ENCODE assay signal across 5 cellular contexts in the genomic region with DNA sequence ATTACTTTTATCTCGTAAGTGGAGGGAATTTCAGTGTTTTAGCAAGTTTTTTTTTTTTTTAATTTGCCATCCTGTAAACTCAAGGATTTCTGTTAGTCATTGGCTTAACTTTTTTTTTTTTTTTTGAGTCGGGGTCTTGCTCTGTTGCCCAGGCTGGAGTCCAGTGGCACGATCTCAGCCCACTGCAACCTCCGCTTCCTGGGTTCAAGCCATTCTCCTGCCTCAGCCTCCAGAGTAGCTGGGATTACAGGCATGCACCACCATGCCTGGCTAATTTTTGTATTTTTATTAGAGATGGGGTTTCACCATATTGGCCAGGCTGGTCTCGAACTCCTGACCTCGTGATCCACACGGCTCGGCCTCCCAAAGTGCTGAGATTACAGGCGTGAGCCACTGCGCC. TPM values are rescaled to one million over a fixed set of nuclear protein-coding genes. Genes with fewer than 3 reads are reported as not detected.
DNase-seq lines count a peak whose midpoint lies in the region; ATAC-seq, FAIRE-seq and TF ChIP-seq lines count a peak whose summit lies in the region.
"Not testable (repeated sequence)": the region's sequence is repeated elsewhere in the genome, so short reads cannot be mapped to it uniquely, and the experiment has no call there.

No MANE protein-coding gene starts in this region.

- BruUV-seq in HepG2 (replicated peaks; lab: Mats Ljungman, UMichigan), result not testable (repeated sequence)

- peaks cover 49% of the 10 kb centered on the region for H3K36me3 Mint-ChIP-seq in activated naive CD8-positive, alpha-beta T cell
- peaks cover 89% of the 10 kb centered on the region for H3K36me3 Mint-ChIP-seq in endodermal cell (ENCODE audit: low read depth)
- peaks cover 75% of the 10 kb centered on the region for H3K36me3 Mint-ChIP-seq in progenitor cell of endocrine pancreas (ENCODE audit: insufficient read depth)

- H3K9me3 Mint-ChIP-seq in activated naive CD8-positive, alpha-beta T cell (ENCODE audit: low read depth), result peaks cover 30% of the 10 kb centered on the region
- H3K9me3 Mint-ChIP-seq in endodermal cell (peaks cover 82% of the 10 kb centered on the region), progenitor cell of endocrine pancreas (ENCODE audit: low read depth) (peaks cover 56% of the 10 kb centered on the region)

- H3K27me3 Mint-ChIP-seq in activated naive CD8-positive, alpha-beta T cell; endodermal cell (ENCODE audit: insufficient read depth); progenitor cell of endocrine pancreas: not testable (repeated sequence)

- not testable (repeated sequence) for H3K4me2 ChIP-seq in BLaER1 treated with 17β-estradiol and CSF1 and Interleukin-3, amounts not matched to agents 10 nM and 100 nM; HepG2 (ENCODE audit: low read depth, low read length)

- H2AFZ ChIP-seq in HepG2 (ENCODE audit: low read length), result not testable (repeated sequence)

- not testable (repeated sequence) for H3K4me1 ChIP-seq in BLaER1 treated with 17β-estradiol and CSF1 and Interleukin-3, amounts not matched to agents 10 nM and 100 nM; endodermal cell (ENCODE audit: control insufficient read depth, insufficient read depth, low read length); HepG2 (ENCODE audit: insufficient read depth, low read length)

- not testable (repeated sequence) for H3K4me1 Mint-ChIP-seq in activated naive CD8-positive, alpha-beta T cell (ENCODE audit: low read depth); endodermal cell; progenitor cell of endocrine pancreas (ENCODE audit: low read depth)

- H4K20me1 ChIP-seq in BLaER1 treated with 17β-estradiol and CSF1 and Interleukin-3, amounts not matched to agents 10 nM and 100 nM, result peaks cover 0 to 14% (median 0%) of the 10 kb centered on the region in 11 experiments; a peak in 5 of 22 replicates
- H4K20me1 ChIP-seq in HepG2 (ENCODE audit: insufficient read depth, low read length), result not testable (repeated sequence)

- 91 to 92% methylated on average over 6 to 10 of the region's 10 CpGs for WGBS in endodermal cell (ENCODE audit: insufficient coverage in 1 of 2, insufficient read length in 1 of 2), 2 experiments
- 99% methylated on average over 10 of the region's 10 CpGs for WGBS in HepG2 (ENCODE audit: low lambda C conversion rate)

- intact Hi-C loops in HepG2 (cut with micrococcal nuclease; ENCODE audit: unreplicated experiment), result not testable (repeated sequence)

- not testable (repeated sequence) for H3K4me3 Mint-ChIP-seq in activated naive CD8-positive, alpha-beta T cell; endodermal cell; progenitor cell of endocrine pancreas (ENCODE audit: low read depth)

- not testable (repeated sequence) for TF ChIP-seq POLR2A in HepG2 (IDR thresholded peaks at IDR 0.05; ENCODE audit: insufficient read depth in 1 of 2, low read depth in 2 of 2, low read length in 2 of 2)

- peak overlapping the region; percentile 28 for H3K27ac Mint-ChIP-seq in activated naive CD8-positive, alpha-beta T cell
- H3K27ac Mint-ChIP-seq in endodermal cell, result not testable (repeated sequence)
- peak overlapping the region; percentile 49 for H3K27ac Mint-ChIP-seq in progenitor cell of endocrine pancreas

- TF ChIP-seq CTCF in endodermal cell (conservative IDR thresholded peaks at IDR 0.05); HepG2 (CRISPR knock-in tag; IDR thresholded peaks at IDR 0.05); progenitor cell of endocrine pancreas (IDR thresholded peaks at IDR 0.05; ENCODE audit: unreplicated experiment): not testable (repeated sequence)

- not testable (repeated sequence) for DNase-seq in endodermal cell; HepG2 (ENCODE audit: low spot score); progenitor cell of endocrine pancreas (ENCODE audit: low spot score, unreplicated experiment)

- not testable (repeated sequence) for H3K79me2 ChIP-seq in HepG2 (ENCODE audit: insufficient read depth, low read length)

- CTCF ChIA-PET in HepG2 (lab: Yijun Ruan, JAX; ENCODE audit: low intra/inter-chr PET ratio, low total read pairs), result not testable (repeated sequence)

- not testable (repeated sequence) for FAIRE-seq in HepG2 (lab: Jason Lieb, UNC)

- H3K9ac ChIP-seq in BLaER1 treated with 17β-estradiol and CSF1 and Interleukin-3, amounts not matched to agents 10 nM and 100 nM; endodermal cell (ENCODE audit: extremely low read depth, low read length, poor library complexity, severe bottlenecking); HepG2 (ENCODE audit: insufficient read depth, low read depth, low read length): not testable (repeated sequence)

- H3K27me3 ChIP-seq in BLaER1 treated with 17β-estradiol and CSF1 and Interleukin-3, amounts not matched to agents 10 nM and 100 nM; endodermal cell (ENCODE audit: control insufficient read depth, insufficient read depth, low read length, poor library complexity, severe bottlenecking); HepG2 (ENCODE audit: control insufficient read depth in 1 of 2, insufficient read depth in 2 of 2, low read length in 2 of 2): not testable (repeated sequence)

- not testable (repeated sequence) for TF ChIP-seq EP300 in HepG2 (IDR thresholded peaks at IDR 0.05; ENCODE audit: low read depth in 2 of 2, low read length in 2 of 2); HepG2 (CRISPR knock-in tag; IDR thresholded peaks at IDR 0.05; ENCODE audit: borderline replicate concordance)

- in situ Hi-C loops in HepG2 (cut with HindIII; ENCODE audit: extremely low pct_ligation_motif_present, low pct_unique_long_range_greater_than_20kb), result not testable (repeated sequence)

- POLR2A ChIA-PET in HepG2 (lab: Yijun Ruan, JAX), result not testable (repeated sequence)

- H3K27ac ChIP-seq in BLaER1 treated with 17β-estradiol and CSF1 and Interleukin-3, amounts not matched to agents 10 nM and 100 nM; endodermal cell (ENCODE audit: low read depth, low read length); HepG2 (ENCODE audit: extremely low read length, insufficient read depth, low read length): not testable (repeated sequence)

- not testable (repeated sequence) for TF ChIP-seq RAD21 in HepG2 (CRISPR knock-in tag; IDR thresholded peaks at IDR 0.05)

- H3K36me3 ChIP-seq in BLaER1 treated with 17β-estradiol and CSF1 and Interleukin-3, amounts not matched to agents 10 nM and 100 nM, result peaks cover 95 to 100% (median 97%) of the 10 kb centered on the region in 11 experiments
- peaks cover 91% of the 10 kb centered on the region for H3K36me3 ChIP-seq in endodermal cell (ENCODE audit: control insufficient read depth, insufficient read depth, low read length)
- peaks cover 2 to 19% of the 10 kb centered on the region in 2 experiments; a peak in 3 of 5 replicates for H3K36me3 ChIP-seq in HepG2 (replicated peaks in 1 of 2; ENCODE audit: control insufficient read depth in 1 of 2, insufficient read depth in 2 of 2, low read length in 2 of 2)

- not testable (repeated sequence) for ATAC-seq in HepG2

- peaks cover 98 to 100% (median 100%) of the 10 kb centered on the region in 11 experiments for H3K9me3 ChIP-seq in BLaER1 treated with 17β-estradiol and CSF1 and Interleukin-3, amounts not matched to agents 10 nM and 100 nM (replicated peaks in 1 of 11)
- peaks cover 98% of the 10 kb centered on the region for H3K9me3 ChIP-seq in endodermal cell (ENCODE audit: control insufficient read depth, low read length)
- H3K9me3 ChIP-seq in HepG2 (ENCODE audit: low read length), result not testable (repeated sequence)

- peak overlapping the region in 8 of 10 experiments; percentile 8 to 41 (median 29); a peak in 6 of 20 replicates for H3K4me3 ChIP-seq in BLaER1 treated with 17β-estradiol and CSF1 and Interleukin-3, amounts not matched to agents 10 nM and 100 nM
- H3K4me3 ChIP-seq in endodermal cell (ENCODE audit: low read length), result peak overlapping the region; percentile 66
- H3K4me3 ChIP-seq in HepG2 (replicated peaks in 1 of 3; ENCODE audit: insufficient read depth in 1 of 3, low read depth in 2 of 3, low read length in 3 of 3), result not testable (repeated sequence)

RNA-seq across cellular contexts. Expression of gene ZNF124, which starts 24.7 kb away (rescaled TPM):
- total RNA-seq in endodermal cell (100 to 1,000 TPM in 1 of 2 donors, 10 to 100 TPM in 1; 93.3 to 101 TPM), HepG2 (2016; rRNA removed; fragmentation: Illumina TruSeq; extraction: Trizol) (102 and 134 TPM in 2 replicates), progenitor cell of endocrine pancreas (233 and 273 TPM in 2 replicates)
- polyA plus RNA-seq in endodermal cell (2013, experiment 1 of 2), result 23.5 TPM
- polyA plus RNA-seq in endodermal cell (2013, experiment 2 of 2), result 28.3 TPM
- 749 and 855 TPM in 2 replicates for total RNA-seq in HepG2 (2016; cell fraction: cytosol; rRNA removed; fragmentation: Illumina TruSeq; extraction: Trizol; ENCODE audit: low read depth)
- 96.3 and 132 TPM in 2 replicates for total RNA-seq in HepG2 (2016; cell fraction: insoluble cytoplasmic fraction; rRNA removed; fragmentation: Illumina TruSeq; extraction: Trizol)
- 583 and 722 TPM in 2 replicates for total RNA-seq in HepG2 (2016; cell fraction: membrane; rRNA removed; fragmentation: Illumina TruSeq; extraction: Trizol)
- total RNA-seq in HepG2 (2016; cell fraction: nucleus; rRNA removed; fragmentation: Illumina TruSeq; extraction: Trizol), result 58.8 and 62.6 TPM in 2 replicates
- 6.3 and 9.7 TPM in 2 replicates for polyA plus RNA-seq in HepG2 (2011; rRNA removed)
- 4.1 and 5.0 TPM in 2 replicates for polyA plus RNA-seq in HepG2 (2011; cell fraction: cytosol; rRNA removed)
- 7.2 and 7.3 TPM in 2 replicates for polyA plus RNA-seq in HepG2 (2011; cell fraction: nucleus; rRNA removed)
- polyA plus RNA-seq in HepG2 (2012), result 6.6 and 7.3 TPM in 2 replicates
- 2.1 and 2.6 TPM in 2 replicates for polyA plus RNA-seq in HepG2 (2016; cell fraction: cytosol; fragmentation: Illumina TruSeq; extraction: Trizol; ENCODE audit: low read depth)
- 17.0 and 18.3 TPM in 2 replicates for polyA plus RNA-seq in HepG2 (2016; cell fraction: insoluble cytoplasmic fraction; fragmentation: Illumina TruSeq; extraction: Trizol; ENCODE audit: low read depth)
- polyA plus RNA-seq in HepG2 (2016; cell fraction: membrane; fragmentation: Illumina TruSeq; extraction: Trizol; ENCODE audit: low read depth), result 3.8 and 4.0 TPM in 2 replicates
- 24.6 and 31.3 TPM in 2 replicates for polyA plus RNA-seq in HepG2 (2016; cell fraction: nucleus; fragmentation: Illumina TruSeq; extraction: Trizol; ENCODE audit: insufficient read depth, low read depth)
- polyA minus RNA-seq in HepG2 (2011; rRNA and poly(A)+ RNA removed; ENCODE audit: low replicate concordance), result 41.2 and 57.5 TPM in 2 replicates
- 107 and 109 TPM in 2 replicates for polyA minus RNA-seq in HepG2 (2011; cell fraction: cytosol; rRNA and poly(A)+ RNA removed)
- 61.2 and 76.6 TPM in 2 replicates for polyA minus RNA-seq in HepG2 (2011; cell fraction: nucleus; rRNA and poly(A)+ RNA removed)

RNA-seq across cellular contexts. Expression of gene ZNF669, which starts 43.0 kb away (rescaled TPM):
- total RNA-seq in endodermal cell (10 to 100 TPM; 14.3 to 20.6 TPM), HepG2 (2016; rRNA removed; fragmentation: Illumina TruSeq; extraction: Trizol) (13.6 and 14.6 TPM in 2 replicates), progenitor cell of endocrine pancreas (19.7 and 21.8 TPM in 2 replicates)
- polyA plus RNA-seq in endodermal cell (2013, experiment 1 of 2), result 14.8 TPM
- polyA plus RNA-seq in endodermal cell (2013, experiment 2 of 2), result 13.7 TPM
- total RNA-seq in HepG2 (2016; cell fraction: cytosol; rRNA removed; fragmentation: Illumina TruSeq; extraction: Trizol; ENCODE audit: low read depth), result 2.4 and 3.5 TPM in 2 replicates
- 10.6 and 14.2 TPM in 2 replicates for total RNA-seq in HepG2 (2016; cell fraction: insoluble cytoplasmic fraction; rRNA removed; fragmentation: Illumina TruSeq; extraction: Trizol)
- total RNA-seq in HepG2 (2016; cell fraction: membrane; rRNA removed; fragmentation: Illumina TruSeq; extraction: Trizol), result 5.9 and 7.8 TPM in 2 replicates
- 9.1 and 11.4 TPM in 2 replicates for total RNA-seq in HepG2 (2016; cell fraction: nucleus; rRNA removed; fragmentation: Illumina TruSeq; extraction: Trizol)
- 2.8 and 3.1 TPM in 2 replicates for polyA plus RNA-seq in HepG2 (2011; rRNA removed)
- 1.6 and 2.7 TPM in 2 replicates for polyA plus RNA-seq in HepG2 (2011; cell fraction: cytosol; rRNA removed)
- polyA plus RNA-seq in HepG2 (2011; cell fraction: nucleus; rRNA removed), result 1.7 and 1.8 TPM in 2 replicates
- 3.2 and 4.3 TPM in 2 replicates for polyA plus RNA-seq in HepG2 (2012)
- polyA plus RNA-seq in HepG2 (2016; cell fraction: cytosol; fragmentation: Illumina TruSeq; extraction: Trizol; ENCODE audit: low read depth), result 0.65 and 0.85 TPM in 2 replicates
- polyA plus RNA-seq in HepG2 (2016; cell fraction: insoluble cytoplasmic fraction; fragmentation: Illumina TruSeq; extraction: Trizol; ENCODE audit: low read depth), result 6.7 and 7.5 TPM in 2 replicates
- 0.85 and 1.5 TPM in 2 replicates for polyA plus RNA-seq in HepG2 (2016; cell fraction: membrane; fragmentation: Illumina TruSeq; extraction: Trizol; ENCODE audit: low read depth)
- polyA plus RNA-seq in HepG2 (2016; cell fraction: nucleus; fragmentation: Illumina TruSeq; extraction: Trizol; ENCODE audit: insufficient read depth, low read depth), result 4.8 and 6.8 TPM in 2 replicates
- polyA minus RNA-seq in HepG2 (2011; rRNA and poly(A)+ RNA removed; ENCODE audit: low replicate concordance), result 5.8 and 7.0 TPM in 2 replicates
- polyA minus RNA-seq in HepG2 (2011; cell fraction: cytosol; rRNA and poly(A)+ RNA removed), result 3.7 and 4.6 TPM in 2 replicates
- 9.9 and 10.7 TPM in 2 replicates for polyA minus RNA-seq in HepG2 (2011; cell fraction: nucleus; rRNA and poly(A)+ RNA removed)
